10 cellular contexts compared by ENCODE assay signal in genomic region chr17:44223574-44224046, GRCh38. TPM values are rescaled to one million over a fixed set of nuclear protein-coding genes. Genes with fewer than 3 reads are reported as not detected.
DNase-seq lines count a peak whose midpoint lies in the region; TF ChIP-seq lines count a peak whose summit lies in the region.
"Had no signal": no experiment of that assay in that cellular context is flagged by ENCODE, and none has a peak within 500 bp of the region (broad histone marks: within the 10 kb centered on the region; RNA-seq: fewer than 3 reads in every experiment).

No MANE protein-coding gene starts in this region.

- H3K27ac Mint-ChIP-seq in neural progenitor cell, result no peak overlapping the region

- H3K27ac ChIP-seq in A673 (ENCODE audit: low read depth, low read length, poor library complexity, severe bottlenecking) (no peak overlapping the region), neural progenitor cell (no peak overlapping the region)

- no peaks in the 10 kb centered on the region for H3K9me3 Mint-ChIP-seq in neural progenitor cell

- H3K4me3 ChIP-seq in A673 (ENCODE audit: low read depth, low read length, poor library complexity, severe bottlenecking) (no peak overlapping the region), neural progenitor cell (no peak overlapping the region)

- H3K9ac ChIP-seq in neural progenitor cell, result no peak overlapping the region

- H2AFZ ChIP-seq in neural progenitor cell (replicated peaks), result no peak overlapping the region

- peaks cover 27% of the 10 kb centered on the region for H3F3A ChIP-seq in neural progenitor cell (ENCODE audit: low read depth)

- DNase-seq in A673 (ENCODE audit: low spot score) (no peak), HS-5 (ENCODE audit: low read depth) (peak; percentile 90), cerebellum (ENCODE audit: low spot score) (peak; percentile 73), midbrain (lab: John Stamatoyannopoulos, UW) (peak; percentile 5), NCI-H774 (lab: John Stamatoyannopoulos, UW) (no peak), GM13976 (ENCODE audit: low spot score) (no peak), neural progenitor cell (ENCODE audit: low spot score) (no peak)
- DNase-seq in activated naive CD4-positive, alpha-beta T cell treated with Interleukin-2 at 50 U/mL for 16 hours, result no peak
- DNase-seq: NCI-H1436 treated with DMSO at 0.1 percent for 48 hours; stimulated activated CD4-positive, alpha-beta T cell treated with anti-CD3 and anti-CD28 coated beads, Interleukin-4, amount 100 ng/mL, for 24 hours had no signal

- H3K36me3 ChIP-seq in A673 (ENCODE audit: insufficient read depth, low read length, poor library complexity, severe bottlenecking) (no peaks in the 10 kb centered on the region), neural progenitor cell (no peaks in the 10 kb centered on the region)

- POLR2A ChIA-PET in A673 (lab: Charles Lee; ENCODE audit: low non-redundant PET), result no interaction called here

- H3K27me3 Mint-ChIP-seq in neural progenitor cell (ENCODE audit: insufficient read depth, low read depth), result peaks cover 18% of the 10 kb centered on the region

- H3K79me2 ChIP-seq in neural progenitor cell (ENCODE audit: low read depth), result peaks cover 43% of the 10 kb centered on the region

- H3K4me1 ChIP-seq in A673 (ENCODE audit: insufficient read depth, low read length, poor library complexity, severe bottlenecking) (no peaks in the 10 kb centered on the region), neural progenitor cell (peaks cover 5% of the 10 kb centered on the region)

- H3K9me3 ChIP-seq in A673 (ENCODE audit: low read depth, low read length, poor library complexity, severe bottlenecking) (no peaks in the 10 kb centered on the region), neural progenitor cell (ENCODE audit: low read depth) (no peaks in the 10 kb centered on the region)

- H4K20me1 ChIP-seq in neural progenitor cell (ENCODE audit: low read depth), result peaks cover 32% of the 10 kb centered on the region

- H3K4me2 ChIP-seq in neural progenitor cell, result no peak overlapping the region

- in situ Hi-C loops in GM13976 (cut with MboI; ENCODE audit: low sequenced_read_pairs, unreplicated experiment), result loop anchor here (25.0 kb wide), 1 partner anchor 289 kb away; the partner anchor contains the start of gene GPATCH8

- intact Hi-C loops in A673 (cut with micrococcal nuclease; ENCODE audit: unreplicated experiment), result loop anchor here (5.0 kb wide), 1 partner anchor 104 kb away; no protein-coding TSS in a partner anchor

- TSS peak; percentile 25 for BruUV-seq in A673 (replicated peaks; lab: Mats Ljungman, UMichigan)

- no peak for TF ChIP-seq CTCF in A673 (conservative IDR thresholded peaks at IDR 0.05; ENCODE audit: low read depth, low read length)
- TF ChIP-seq CTCF in GM13976 (IDR thresholded peaks at IDR 0.05; ENCODE audit: borderline replicate concordance, control extremely low read depth, extremely low read depth, insufficient read depth, missing control alignments), result no peak
- TF ChIP-seq CTCF in neural progenitor cell (IDR thresholded peaks at IDR 0.05), result no peak

- no peaks in the 10 kb centered on the region for H3K36me3 Mint-ChIP-seq in neural progenitor cell

- H3K4me1 Mint-ChIP-seq in neural progenitor cell, result peaks cover 15% of the 10 kb centered on the region

- H3K4me3 Mint-ChIP-seq in neural progenitor cell, result no peak overlapping the region

- H3K27me3 ChIP-seq in A673 (replicated peaks; ENCODE audit: insufficient read depth, low read depth, low read length, poor library complexity) (no peaks in the 10 kb centered on the region), neural progenitor cell (no peaks in the 10 kb centered on the region)

- CTCF ChIA-PET in A673 (lab: Charles Lee), result no interaction called here

RNA-seq across cellular contexts. Expression of gene UBTF, which starts 4.1 kb away (rescaled TPM):
- 101 and 114 TPM in 2 replicates for total RNA-seq in A673 (2021)
- 59.0 TPM for total RNA-seq in cerebellum
- total RNA-seq in neural progenitor cell (ENCODE audit: low replicate concordance), result 23.7 and 32.9 TPM in 2 replicates

RNA-seq across cellular contexts. Expression of gene ATXN7L3, which starts 23.9 kb away (rescaled TPM):
- 36.9 and 44.5 TPM in 2 replicates for total RNA-seq in A673 (2021)
- total RNA-seq in cerebellum, result 43.9 TPM
- 38.9 and 73.6 TPM in 2 replicates for total RNA-seq in neural progenitor cell (ENCODE audit: low replicate concordance)

RNA-seq across cellular contexts. Expression of gene TMUB2, which starts 36.8 kb away (rescaled TPM):
- total RNA-seq in A673 (2021), result 13.0 and 13.3 TPM in 2 replicates
- total RNA-seq in cerebellum, result 20.9 TPM
- 16.6 and 26.3 TPM in 2 replicates for total RNA-seq in neural progenitor cell (ENCODE audit: low replicate concordance)

RNA-seq across cellular contexts. Expression of gene SLC4A1, which starts 44.3 kb away (rescaled TPM):
- total RNA-seq in A673 (2021) (not detected in 2 replicates), cerebellum (6.8 TPM), neural progenitor cell (ENCODE audit: low replicate concordance) (not detected in 2 replicates)

RNA-seq across cellular contexts. Expression of gene ASB16, which starts 53.1 kb away (rescaled TPM):
- 0.17 TPM in 1 of 2 replicates, not detected in the other for total RNA-seq in A673 (2021)
- total RNA-seq in cerebellum, result not detected
- not detected in 2 replicates for total RNA-seq in neural progenitor cell (ENCODE audit: low replicate concordance)

Comparison
In these comparisons a context has a peak if more than half of its experiments do, and no peak if none do; other contexts are left out.
1. DNase-seq: peak in HS-5 (single experiment), cerebellum (single experiment) and midbrain (single experiment); none in A673 (single experiment), NCI-H774 (single experiment), activated naive CD4-positive, alpha-beta T cell treated with Interleukin-2 at 50 U/mL for 16 hours (single experiment), GM13976 (single experiment) and neural progenitor cell (single experiment).